15 cellular contexts compared by ENCODE assay signal in the genomic region with DNA sequence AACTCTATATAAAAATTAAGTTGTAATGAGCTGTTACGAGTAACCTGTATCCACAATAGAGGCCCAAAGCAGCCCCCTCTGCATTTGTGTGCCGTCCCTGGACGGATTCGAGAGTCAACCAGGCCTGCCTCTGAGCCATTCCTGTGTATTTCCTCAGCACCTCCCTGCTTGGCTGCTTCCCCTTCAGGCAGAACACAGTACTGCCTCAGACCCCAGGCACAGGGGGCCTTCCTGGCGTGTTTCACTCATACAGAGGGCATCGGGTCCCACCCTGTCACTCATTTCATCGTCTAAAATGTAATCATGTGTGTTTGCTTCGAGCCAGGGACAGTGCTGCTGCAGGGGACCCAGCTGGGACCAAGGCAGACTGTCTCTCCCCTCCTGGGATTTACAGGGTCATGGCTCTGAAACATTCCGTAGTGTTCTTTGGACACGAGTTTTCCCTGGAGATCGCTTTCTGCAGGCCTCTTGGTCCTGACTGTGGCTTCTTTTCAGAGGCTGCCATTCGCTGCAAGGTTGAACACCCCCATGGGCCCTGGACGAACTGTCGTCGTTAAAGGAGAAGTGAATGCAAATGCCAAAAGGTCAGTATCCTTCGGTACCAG. TPM values are rescaled to one million over a fixed set of nuclear protein-coding genes. Genes with fewer than 3 reads are reported as not detected.
DNase-seq lines count a peak whose midpoint lies in the region; ATAC-seq and TF ChIP-seq lines count a peak whose summit lies in the region.
"Had no signal": no experiment of that assay in that cellular context is flagged by ENCODE, and none has a peak within 500 bp of the region (broad histone marks: within the 10 kb centered on the region; RNA-seq: fewer than 3 reads in every experiment).

No MANE protein-coding gene starts in this region.

- no peak overlapping the region for H2AFZ ChIP-seq in osteoblast (ENCODE audit: low read length)

- no peak for DNase-seq in Calu3
- DNase-seq in HFF-Myc (ENCODE audit: extremely low read depth, low read depth), result no peak
- no peak for DNase-seq in central memory CD8-positive, alpha-beta T cell (ENCODE audit: low spot score in 2 of 2)
- no peak for DNase-seq in osteoblast (ENCODE audit: insufficient read length, low spot score, missing footprints)
- DNase-seq in dermis blood vessel endothelial cell, result no peak
- DNase-seq in GM13977 (ENCODE audit: low spot score), result no peak
- no peak for DNase-seq in NCI-H1048 (lab: John Stamatoyannopoulos, UW)
- DNase-seq: lower lobe of right lung, NCI-H146, NCI-H524 treated with DMSO at 0.1 percent for 48 hours, nucleus accumbens, SIG-M5, spleen had no signal

- no peaks in the 10 kb centered on the region for H3K4me1 Mint-ChIP-seq in Calu3 (ENCODE audit: low read depth, unreplicated experiment)
- peaks cover 14% of the 10 kb centered on the region for H3K4me1 Mint-ChIP-seq in central memory CD8-positive, alpha-beta T cell

- H3K4me1 ChIP-seq in osteoblast (ENCODE audit: insufficient read depth, low read length), result no peaks in the 10 kb centered on the region
- H3K4me1 ChIP-seq: lower lobe of right lung had no signal

- no peak overlapping the region for H3K4me2 ChIP-seq in osteoblast (ENCODE audit: insufficient read depth, low read length)

- no peak overlapping the region for H3K4me3 Mint-ChIP-seq in Calu3 (ENCODE audit: low read depth, unreplicated experiment)
- no peak overlapping the region for H3K4me3 Mint-ChIP-seq in central memory CD8-positive, alpha-beta T cell

- H3K9me3 Mint-ChIP-seq in Calu3 (ENCODE audit: low read depth, unreplicated experiment), result no peaks in the 10 kb centered on the region
- H3K9me3 Mint-ChIP-seq in central memory CD8-positive, alpha-beta T cell, result no peaks in the 10 kb centered on the region

- H3K4me3 ChIP-seq in HFF-Myc (replicated peaks; ENCODE audit: low read depth, low read length), result no peak overlapping the region
- no peak overlapping the region for H3K4me3 ChIP-seq in osteoblast (ENCODE audit: insufficient read depth, low read length)
- H3K4me3 ChIP-seq: HAP-1, lower lobe of right lung, spleen, thoracic aorta had no signal

- H3K79me2 ChIP-seq in osteoblast (ENCODE audit: insufficient read depth, low read length), result no peaks in the 10 kb centered on the region

- ATAC-seq in central memory CD8-positive, alpha-beta T cell (replicated peaks; ENCODE audit: extremely low read depth, poor library complexity, severe bottlenecking), result no peak
- ATAC-seq: lower lobe of right lung had no signal

- TF ChIP-seq CTCF in Calu3 (IDR thresholded peaks at IDR 0.05; ENCODE audit: unreplicated experiment) (no peak), HFF-Myc (IDR thresholded peaks at IDR 0.05; ENCODE audit: low read depth, low read length, missing control alignments) (peak; percentile 15), osteoblast (IDR thresholded peaks at IDR 0.05; ENCODE audit: extremely low read depth, low read depth, low read length) (peak; percentile 19), GM13977 (IDR thresholded peaks at IDR 0.05; ENCODE audit: extremely low read depth, insufficient read depth, missing control alignments) (no peak)

- H3K27me3 ChIP-seq in osteoblast (ENCODE audit: insufficient read depth, low read length), result no peaks in the 10 kb centered on the region
- H3K27me3 ChIP-seq: spleen had no signal

- no peaks in the 10 kb centered on the region for H3K9me3 ChIP-seq in osteoblast (ENCODE audit: low read depth, low read length)
- H3K9me3 ChIP-seq: HAP-1, lower lobe of right lung, spleen, thoracic aorta had no signal

- CTCF ChIA-PET in Calu3 (lab: Charles Lee), result interaction anchor here (0.6 kb wide), 1 partner anchor 70 kb away, joined by 3 read pairs; no protein-coding TSS in a partner anchor

- H3K36me3 Mint-ChIP-seq in Calu3 (ENCODE audit: insufficient read depth, unreplicated experiment), result peaks cover 78% of the 10 kb centered on the region
- H3K36me3 Mint-ChIP-seq in central memory CD8-positive, alpha-beta T cell (ENCODE audit: insufficient read depth), result peaks cover 73% of the 10 kb centered on the region

- in situ Hi-C loops in GM13977 (cut with MboI; ENCODE audit: low pct_unique_long_range_greater_than_20kb, low sequenced_read_pairs, unreplicated experiment), result no loop called here

- intact Hi-C loops in Calu3 (cut with micrococcal nuclease; ENCODE audit: unreplicated experiment), result no loop called here

- H4K20me1 ChIP-seq in osteoblast (ENCODE audit: insufficient read depth, low read length), result no peaks in the 10 kb centered on the region

- H3K27ac ChIP-seq in osteoblast (ENCODE audit: low read depth, low read length), result no peak overlapping the region
- H3K27ac ChIP-seq: lower lobe of right lung, thoracic aorta had no signal

- peak overlapping the region; percentile 32 for H3K27ac Mint-ChIP-seq in Calu3 (ENCODE audit: unreplicated experiment)
- H3K27ac Mint-ChIP-seq in central memory CD8-positive, alpha-beta T cell (ENCODE audit: low read depth), result peak overlapping the region; percentile 41

- peaks cover 80% of the 10 kb centered on the region for H3K36me3 ChIP-seq in osteoblast (ENCODE audit: insufficient read depth, low read length)

- no TSS peak for BruUV-seq in Calu3 (replicated peaks; lab: Mats Ljungman, UMichigan)

- no peaks in the 10 kb centered on the region for H3K27me3 Mint-ChIP-seq in Calu3 (ENCODE audit: unreplicated experiment)
- no peaks in the 10 kb centered on the region for H3K27me3 Mint-ChIP-seq in central memory CD8-positive, alpha-beta T cell

RNA-seq across cellular contexts. Expression of gene LGALS8, which starts 19.4 kb away (rescaled TPM):
- 46.5 and 50.3 TPM in 2 replicates for total RNA-seq in Calu3 (2022)
- 79.6 and 86.9 TPM in 2 replicates for total RNA-seq in osteoblast
- 132 and 140 TPM in 2 replicates for total RNA-seq in dermis blood vessel endothelial cell

Comparison
In these comparisons a context has a peak if more than half of its experiments do, and no peak if none do; other contexts are left out.
1. CTCF ChIP-seq: peak in HFF-Myc (single experiment) and osteoblast (single experiment); none in Calu3 (single experiment) and GM13977 (single experiment).